In genomic region chr2:160287476-160287875, GRCh38 we compare ENCODE assay signal across 25 cellular contexts.
A peak's percentile ranks its signal among the peaks of the same experiment; 100 is the strongest.
DNase-seq lines count a peak whose midpoint lies in the region; ATAC-seq and TF ChIP-seq lines count a peak whose summit lies in the region.
"Had no signal": no experiment of that assay in that cellular context is flagged by ENCODE, and none has a peak within 500 bp of the region (broad histone marks: within the 10 kb centered on the region; RNA-seq: fewer than 3 reads in every experiment).

No MANE protein-coding gene starts in this region.

- H3K36me3 Mint-ChIP-seq in CD8-positive, alpha-beta memory T cell, result peaks cover 3 to 85% (median 18%) of the 10 kb centered on the region in 3 donors
- H3K36me3 Mint-ChIP-seq in nephron progenitor cell (ENCODE audit: low read depth), result peaks cover 51% of the 10 kb centered on the region

- H3K4me1 Mint-ChIP-seq in CD8-positive, alpha-beta memory T cell, result peaks cover 17 to 33% (median 27%) of the 10 kb centered on the region in 3 donors
- H3K4me1 Mint-ChIP-seq in nephron progenitor cell, result peaks cover 25% of the 10 kb centered on the region

- peaks cover 51% of the 10 kb centered on the region for H3K4me1 ChIP-seq in ACC112 (ENCODE audit: control insufficient read depth, insufficient read depth, low read length, unreplicated experiment)
- no peaks in the 10 kb centered on the region for H3K4me1 ChIP-seq in CD8-positive, alpha-beta memory T cell (ENCODE audit: insufficient read depth, low read length)
- H3K4me1 ChIP-seq in adipocyte (ENCODE audit: control insufficient read depth, insufficient read depth, low read length), result peaks cover 52% of the 10 kb centered on the region

- TF ChIP-seq CTCF in nephron progenitor cell (IDR thresholded peaks at IDR 0.05), result no peak

- DNase-seq in CD8-positive, alpha-beta memory T cell, result no peak
- DNase-seq in adipocyte (ENCODE audit: low read depth) (peak; percentile 47), nephron progenitor cell (no peak), caudate nucleus (lab: John Stamatoyannopoulos, UW) (no peak)
- DNase-seq in activated naive CD4-positive, alpha-beta T cell treated with anti-CD3 and anti-CD28 coated beads, Interleukin-2, amount 50 U/mL, for 16 hours, result no peak
- DNase-seq: activated CD4-positive, alpha-beta T cell treated with anti-CD3 and anti-CD28 coated beads for 4 hours; activated CD8-positive, alpha-beta memory T cell treated with anti-CD3 and anti-CD28 coated beads for 24 hours; activated effector memory CD4-positive, alpha-beta T cell treated with anti-CD3 and anti-CD28 coated beads, Interleukin-2, amount 50 U/mL, for 16 hours; C1 segment of cervical spinal cord; cerebellar nuclear complex; DND-41; kidney glomerular epithelial cell; MG63; NCI-H2081; OCI-M1; SHP77; small intestine; stimulated activated CD4-positive, alpha-beta T cell treated with anti-CD3 and anti-CD28 coated beads, Interleukin-2, amount 100 ng/mL, for 24 hours; upper lobe of right lung had no signal

- H3K27ac Mint-ChIP-seq in CD8-positive, alpha-beta memory T cell, result peak overlapping the region in 6 of 8 donors; percentile 16 to 72 (median 46)
- H3K27ac Mint-ChIP-seq in nephron progenitor cell, result peak overlapping the region; percentile 74

- H3K9ac ChIP-seq in adipocyte (ENCODE audit: low read length), result no peak overlapping the region

- H3K79me2 ChIP-seq in ACC112 (ENCODE audit: control insufficient read depth, insufficient read depth, low read length, unreplicated experiment), result peaks cover 29% of the 10 kb centered on the region

- POLR2A ChIA-PET in CD8-positive, alpha-beta memory T cell (lab: Charles Lee), result no interaction called here

- H2AFZ ChIP-seq in ACC112 (ENCODE audit: low read length, unreplicated experiment), result no peak overlapping the region

- H3K27ac ChIP-seq in ACC112 (ENCODE audit: low read depth, low read length), result 0 out of 2 replicates have a peak overlapping the region, but pooled peaks have one; percentile 11
- no peak overlapping the region for H3K27ac ChIP-seq in CD8-positive, alpha-beta memory T cell (ENCODE audit: low read depth, low read length)
- H3K27ac ChIP-seq in caudate nucleus (ENCODE audit: low read depth, low read length), result no peak overlapping the region
- H3K27ac ChIP-seq: neutrophil, upper lobe of right lung, VCaP had no signal

- H3K4me3 Mint-ChIP-seq in CD8-positive, alpha-beta memory T cell, result no peak overlapping the region
- H3K4me3 Mint-ChIP-seq in nephron progenitor cell, result no peak overlapping the region

- no peaks in the 10 kb centered on the region for H3K9me3 Mint-ChIP-seq in CD8-positive, alpha-beta memory T cell
- no peaks in the 10 kb centered on the region for H3K9me3 Mint-ChIP-seq in nephron progenitor cell

- peaks cover 61% of the 10 kb centered on the region for H3K36me3 ChIP-seq in ACC112 (ENCODE audit: insufficient read depth, low read length)
- H3K36me3 ChIP-seq in CD8-positive, alpha-beta memory T cell (ENCODE audit: insufficient read depth, low read length), result peaks cover 33% of the 10 kb centered on the region
- H3K36me3 ChIP-seq in adipocyte (ENCODE audit: control insufficient read depth, insufficient read depth, low read length, severe bottlenecking), result peaks cover 61% of the 10 kb centered on the region

- CTCF ChIA-PET in CD8-positive, alpha-beta memory T cell (lab: Charles Lee), result no interaction called here

- no peak overlapping the region for H3K4me3 ChIP-seq in ACC112 (ENCODE audit: low read depth, low read length)
- no peak overlapping the region for H3K4me3 ChIP-seq in CD8-positive, alpha-beta memory T cell (ENCODE audit: low read length)
- H3K4me3 ChIP-seq in adipocyte (ENCODE audit: low read length), result no peak overlapping the region
- H3K4me3 ChIP-seq: HAP-1, K562, MG63, upper lobe of right lung had no signal

- ATAC-seq in GM21390 (IDR thresholded peaks at IDR 0.05; ENCODE audit: unreplicated experiment), result no peak
- ATAC-seq: K562, upper lobe of right lung had no signal

- H3K27me3 ChIP-seq in ACC112 (ENCODE audit: insufficient read depth, low read length), result no peaks in the 10 kb centered on the region
- no peaks in the 10 kb centered on the region for H3K27me3 ChIP-seq in CD8-positive, alpha-beta memory T cell (ENCODE audit: insufficient read depth, low read length, poor library complexity, severe bottlenecking)
- H3K27me3 ChIP-seq in adipocyte (replicated peaks; ENCODE audit: control insufficient read depth, insufficient read depth, low read length), result no peaks in the 10 kb centered on the region
- H3K27me3 ChIP-seq: MG63, neutrophil, upper lobe of right lung had no signal

- no peaks in the 10 kb centered on the region for H3K27me3 Mint-ChIP-seq in CD8-positive, alpha-beta memory T cell
- H3K27me3 Mint-ChIP-seq in nephron progenitor cell (ENCODE audit: low read depth, poor library complexity), result no peaks in the 10 kb centered on the region

- no peaks in the 10 kb centered on the region for H3K9me3 ChIP-seq in CD8-positive, alpha-beta memory T cell (ENCODE audit: low read length)
- no peaks in the 10 kb centered on the region for H3K9me3 ChIP-seq in adipocyte (ENCODE audit: control insufficient read depth, low read length)
- H3K9me3 ChIP-seq: HAP-1, MG63, neutrophil, upper lobe of right lung had no signal
